ENCODE assay signal across 23 cellular contexts in the genomic region with DNA sequence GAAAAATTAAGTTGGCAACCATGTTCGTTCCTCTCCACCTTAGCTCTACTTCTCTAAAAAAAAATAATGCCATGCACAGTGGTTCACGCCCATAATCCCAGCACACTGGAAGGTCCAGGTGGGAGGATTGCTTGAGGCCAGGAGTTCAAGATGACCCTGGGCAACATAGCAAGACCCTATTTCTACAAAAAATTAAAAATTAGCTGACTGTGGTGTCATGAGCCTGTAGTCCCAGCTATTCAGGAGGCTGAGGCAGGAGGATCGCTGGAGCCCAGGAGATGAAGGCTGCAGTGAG.
"Had no signal": no experiment of that assay in that cellular context is flagged by ENCODE, and none has a peak within 500 bp of the region (broad histone marks: within the 10 kb centered on the region; RNA-seq: fewer than 3 reads in every experiment).

No MANE protein-coding gene starts in this region.

- H3K9ac ChIP-seq: KMS-11 had no signal

- H3K9me3 ChIP-seq: ascending aorta, MG63, SJCRH30 had no signal

- ATAC-seq: activated CD4-positive, CD25-positive, alpha-beta regulatory T cell treated with anti-CD3 and anti-CD28 coated beads, Interleukin-2, amount 50 U/mL, for 24 hours; activated CD8-positive, alpha-beta T cell treated with anti-CD3 and anti-CD28 coated beads for 36 hours; activated naive CD4-positive, alpha-beta T cell treated with anti-CD3 and anti-CD28 coated beads, Interleukin-2, amount 50 U/mL, for 72 hours; activated naive CD8-positive, alpha-beta T cell treated with anti-CD3 and anti-CD28 coated beads, Interleukin-2, amount 50 U/mL, for 24 hours had no signal

- H3K4me1 ChIP-seq: ascending aorta, SJCRH30 had no signal

- H3K27ac ChIP-seq: ascending aorta, cardiac muscle cell, KMS-11, SJCRH30 had no signal

- H3K27me3 ChIP-seq: ascending aorta, cardiac muscle cell, MG63 had no signal

- DNase-seq: activated CD4-positive, alpha-beta T cell treated with anti-CD3 and anti-CD28 coated beads for 4 hours; activated CD8-positive, alpha-beta memory T cell treated with anti-CD3 and anti-CD28 coated beads, Interleukin-2, amount 50 U/mL, for 4 hours; activated CD8-positive, alpha-beta T cell treated with anti-CD3 and anti-CD28 coated beads for 36 hours; activated effector memory CD4-positive, alpha-beta T cell treated with Interleukin-2 at 50 U/mL for 16 hours; activated naive CD4-positive, alpha-beta T cell treated with Interleukin-2 at 50 U/mL for 16 hours; activated naive CD8-positive, alpha-beta T cell treated with anti-CD3 and anti-CD28 coated beads, Interleukin-2, amount 50 U/mL, for 24 hours; activated T-cell treated with anti-CD3 and anti-CD28 coated beads, Interleukin-2, amount 50 U/mL, for 1 hour; amniotic stem cell; MG63; NCI-H1092 treated with DMSO at 0.1 percent for 48 hours; NCI-H1417 treated with DMSO at 0.1 percent for 48 hours; NCI-H1694 treated with DMSO at 0.1 percent for 48 hours; NCI-H2029 treated with DMSO at 0.1 percent for 48 hours; NCI-H345; NCI-H510A; Right ventricle myocardium superior; SJCRH30; SW 1271 had no signal

- H3K4me2 ChIP-seq: KMS-11 had no signal

- H3K36me3 ChIP-seq: ascending aorta, cardiac muscle cell, MG63, SJCRH30 had no signal

- H3K4me3 ChIP-seq: ascending aorta, cardiac muscle cell, MG63, SJCRH30 had no signal
